ENCODE assay signal across 1 cellular context in genomic region chr22:27990879-27991278, GRCh38.
A peak's percentile ranks its signal among the peaks of the same experiment; 100 is the strongest.
TF ChIP-seq lines count a peak whose summit lies in the region.

No MANE protein-coding gene starts in this region.

TF ChIP-seq in HepG2, 621 proteins besides CTCF, POLR2A, EP300 and RAD21 (continued from another document):
- TF ChIP-seq, protein P1, sequence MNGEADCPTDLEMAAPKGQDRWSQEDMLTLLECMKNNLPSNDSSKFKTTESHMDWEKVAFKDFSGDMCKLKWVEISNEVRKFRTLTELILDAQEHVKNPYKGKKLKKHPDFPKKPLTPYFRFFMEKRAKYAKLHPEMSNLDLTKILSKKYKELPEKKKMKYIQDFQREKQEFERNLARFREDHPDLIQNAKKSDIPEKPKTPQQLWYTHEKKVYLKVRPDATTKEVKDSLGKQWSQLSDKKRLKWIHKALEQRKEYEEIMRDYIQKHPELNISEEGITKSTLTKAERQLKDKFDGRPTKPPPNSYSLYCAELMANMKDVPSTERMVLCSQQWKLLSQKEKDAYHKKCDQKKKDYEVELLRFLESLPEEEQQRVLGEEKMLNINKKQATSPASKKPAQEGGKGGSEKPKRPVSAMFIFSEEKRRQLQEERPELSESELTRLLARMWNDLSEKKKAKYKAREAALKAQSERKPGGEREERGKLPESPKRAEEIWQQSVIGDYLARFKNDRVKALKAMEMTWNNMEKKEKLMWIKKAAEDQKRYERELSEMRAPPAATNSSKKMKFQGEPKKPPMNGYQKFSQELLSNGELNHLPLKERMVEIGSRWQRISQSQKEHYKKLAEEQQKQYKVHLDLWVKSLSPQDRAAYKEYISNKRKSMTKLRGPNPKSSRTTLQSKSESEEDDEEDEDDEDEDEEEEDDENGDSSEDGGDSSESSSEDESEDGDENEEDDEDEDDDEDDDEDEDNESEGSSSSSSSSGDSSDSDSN (CRISPR knock-in tag; IDR thresholded peaks at IDR 0.05) = peak; percentile 61
- TF ChIP-seq MAFF (IDR thresholded peaks at IDR 0.05; ENCODE audit: low read depth, low read length) (peak; percentile 3; the same call in 1 of the 2 replicates), RBM22 (optimal IDR thresholded peaks at IDR 0.05; ENCODE audit: low read length) (peak; percentile 45), PHF8 (CRISPR knock-in tag; IDR thresholded peaks at IDR 0.05) (0 out of 2 replicates have a peak, but pooled peaks have one; percentile 24), AHR (CRISPR knock-in tag; IDR thresholded peaks at IDR 0.05) (0 out of 2 replicates have a peak, but pooled peaks have one; percentile 17), ZNF607 (CRISPR knock-in tag; IDR thresholded peaks at IDR 0.05; ENCODE audit: borderline replicate concordance) (no peak), ZNF550 (CRISPR knock-in tag; IDR thresholded peaks at IDR 0.05; ENCODE audit: borderline replicate concordance) (no peak), ZC3H13 (CRISPR knock-in tag; IDR thresholded peaks at IDR 0.05) (no peak), TEF (CRISPR knock-in tag; IDR thresholded peaks at IDR 0.05) (peak; percentile 50; the same call in 1 of the 2 replicates), ZBTB38 (CRISPR knock-in tag; IDR thresholded peaks at IDR 0.05) (peak; percentile 95), CEBPG (CRISPR knock-in tag; IDR thresholded peaks at IDR 0.05) (peak; percentile 41; the same call in 1 of the 2 replicates), MEF2D (CRISPR knock-in tag; IDR thresholded peaks at IDR 0.05) (no peak), ZC3H4 (CRISPR knock-in tag; IDR thresholded peaks at IDR 0.05; ENCODE audit: borderline replicate concordance) (no peak), CCAR2 (optimal IDR thresholded peaks at IDR 0.05; ENCODE audit: low read depth, low read length) (no peak), ETS1 (CRISPR knock-in tag; IDR thresholded peaks at IDR 0.05) (no peak), ZMYM4 (CRISPR knock-in tag; IDR thresholded peaks at IDR 0.05) (0 out of 2 replicates have a peak, but pooled peaks have one; percentile 17), SMC3 (IDR thresholded peaks at IDR 0.05; ENCODE audit: low read length) (peak; percentile 34; the same call in 1 of the 2 replicates), RXRB (CRISPR knock-in tag; IDR thresholded peaks at IDR 0.05; ENCODE audit: borderline replicate concordance) (no peak), ZNF687 (CRISPR knock-in tag; IDR thresholded peaks at IDR 0.05) (peak; percentile 73), HOXA3 (CRISPR knock-in tag; IDR thresholded peaks at IDR 0.05) (peak; percentile 22; the same call in 1 of the 2 replicates), TBP (CRISPR knock-in tag; IDR thresholded peaks at IDR 0.05) (no peak)
- TF ChIP-seq, protein P2, sequence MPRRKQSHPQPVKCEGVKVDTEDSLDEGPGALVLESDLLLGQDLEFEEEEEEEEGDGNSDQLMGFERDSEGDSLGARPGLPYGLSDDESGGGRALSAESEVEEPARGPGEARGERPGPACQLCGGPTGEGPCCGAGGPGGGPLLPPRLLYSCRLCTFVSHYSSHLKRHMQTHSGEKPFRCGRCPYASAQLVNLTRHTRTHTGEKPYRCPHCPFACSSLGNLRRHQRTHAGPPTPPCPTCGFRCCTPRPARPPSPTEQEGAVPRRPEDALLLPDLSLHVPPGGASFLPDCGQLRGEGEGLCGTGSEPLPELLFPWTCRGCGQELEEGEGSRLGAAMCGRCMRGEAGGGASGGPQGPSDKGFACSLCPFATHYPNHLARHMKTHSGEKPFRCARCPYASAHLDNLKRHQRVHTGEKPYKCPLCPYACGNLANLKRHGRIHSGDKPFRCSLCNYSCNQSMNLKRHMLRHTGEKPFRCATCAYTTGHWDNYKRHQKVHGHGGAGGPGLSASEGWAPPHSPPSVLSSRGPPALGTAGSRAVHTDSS (CRISPR knock-in tag; conservative IDR thresholded peaks at IDR 0.05) = no peak
- TF ChIP-seq, protein P3, sequence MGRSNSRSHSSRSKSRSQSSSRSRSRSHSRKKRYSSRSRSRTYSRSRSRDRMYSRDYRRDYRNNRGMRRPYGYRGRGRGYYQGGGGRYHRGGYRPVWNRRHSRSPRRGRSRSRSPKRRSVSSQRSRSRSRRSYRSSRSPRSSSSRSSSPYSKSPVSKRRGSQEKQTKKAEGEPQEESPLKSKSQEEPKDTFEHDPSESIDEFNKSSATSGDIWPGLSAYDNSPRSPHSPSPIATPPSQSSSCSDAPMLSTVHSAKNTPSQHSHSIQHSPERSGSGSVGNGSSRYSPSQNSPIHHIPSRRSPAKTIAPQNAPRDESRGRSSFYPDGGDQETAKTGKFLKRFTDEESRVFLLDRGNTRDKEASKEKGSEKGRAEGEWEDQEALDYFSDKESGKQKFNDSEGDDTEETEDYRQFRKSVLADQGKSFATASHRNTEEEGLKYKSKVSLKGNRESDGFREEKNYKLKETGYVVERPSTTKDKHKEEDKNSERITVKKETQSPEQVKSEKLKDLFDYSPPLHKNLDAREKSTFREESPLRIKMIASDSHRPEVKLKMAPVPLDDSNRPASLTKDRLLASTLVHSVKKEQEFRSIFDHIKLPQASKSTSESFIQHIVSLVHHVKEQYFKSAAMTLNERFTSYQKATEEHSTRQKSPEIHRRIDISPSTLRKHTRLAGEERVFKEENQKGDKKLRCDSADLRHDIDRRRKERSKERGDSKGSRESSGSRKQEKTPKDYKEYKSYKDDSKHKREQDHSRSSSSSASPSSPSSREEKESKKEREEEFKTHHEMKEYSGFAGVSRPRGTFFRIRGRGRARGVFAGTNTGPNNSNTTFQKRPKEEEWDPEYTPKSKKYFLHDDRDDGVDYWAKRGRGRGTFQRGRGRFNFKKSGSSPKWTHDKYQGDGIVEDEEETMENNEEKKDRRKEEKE (IDR thresholded peaks at IDR 0.05) = no peak
- TF ChIP-seq, protein P4, sequence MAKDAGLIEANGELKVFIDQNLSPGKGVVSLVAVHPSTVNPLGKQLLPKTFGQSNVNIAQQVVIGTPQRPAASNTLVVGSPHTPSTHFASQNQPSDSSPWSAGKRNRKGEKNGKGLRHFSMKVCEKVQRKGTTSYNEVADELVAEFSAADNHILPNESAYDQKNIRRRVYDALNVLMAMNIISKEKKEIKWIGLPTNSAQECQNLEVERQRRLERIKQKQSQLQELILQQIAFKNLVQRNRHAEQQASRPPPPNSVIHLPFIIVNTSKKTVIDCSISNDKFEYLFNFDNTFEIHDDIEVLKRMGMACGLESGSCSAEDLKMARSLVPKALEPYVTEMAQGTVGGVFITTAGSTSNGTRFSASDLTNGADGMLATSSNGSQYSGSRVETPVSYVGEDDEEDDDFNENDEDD (CRISPR knock-in tag; IDR thresholded peaks at IDR 0.05; ENCODE audit: borderline replicate concordance) = peak; percentile 17; the same call in 1 of the 2 replicates
- TF ChIP-seq, protein P5, sequence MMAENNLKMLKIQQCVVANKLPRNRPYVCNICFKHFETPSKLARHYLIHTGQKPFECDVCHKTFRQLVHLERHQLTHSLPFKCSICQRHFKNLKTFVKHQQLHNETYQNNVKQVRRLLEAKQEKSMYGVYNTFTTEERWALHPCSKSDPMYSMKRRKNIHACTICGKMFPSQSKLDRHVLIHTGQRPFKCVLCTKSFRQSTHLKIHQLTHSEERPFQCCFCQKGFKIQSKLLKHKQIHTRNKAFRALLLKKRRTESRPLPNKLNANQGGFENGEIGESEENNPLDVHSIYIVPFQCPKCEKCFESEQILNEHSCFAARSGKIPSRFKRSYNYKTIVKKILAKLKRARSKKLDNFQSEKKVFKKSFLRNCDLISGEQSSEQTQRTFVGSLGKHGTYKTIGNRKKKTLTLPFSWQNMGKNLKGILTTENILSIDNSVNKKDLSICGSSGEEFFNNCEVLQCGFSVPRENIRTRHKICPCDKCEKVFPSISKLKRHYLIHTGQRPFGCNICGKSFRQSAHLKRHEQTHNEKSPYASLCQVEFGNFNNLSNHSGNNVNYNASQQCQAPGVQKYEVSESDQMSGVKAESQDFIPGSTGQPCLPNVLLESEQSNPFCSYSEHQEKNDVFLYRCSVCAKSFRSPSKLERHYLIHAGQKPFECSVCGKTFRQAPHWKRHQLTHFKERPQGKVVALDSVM (CRISPR knock-in tag; IDR thresholded peaks at IDR 0.05) = peak; percentile 75
- TF ChIP-seq, protein P6, sequence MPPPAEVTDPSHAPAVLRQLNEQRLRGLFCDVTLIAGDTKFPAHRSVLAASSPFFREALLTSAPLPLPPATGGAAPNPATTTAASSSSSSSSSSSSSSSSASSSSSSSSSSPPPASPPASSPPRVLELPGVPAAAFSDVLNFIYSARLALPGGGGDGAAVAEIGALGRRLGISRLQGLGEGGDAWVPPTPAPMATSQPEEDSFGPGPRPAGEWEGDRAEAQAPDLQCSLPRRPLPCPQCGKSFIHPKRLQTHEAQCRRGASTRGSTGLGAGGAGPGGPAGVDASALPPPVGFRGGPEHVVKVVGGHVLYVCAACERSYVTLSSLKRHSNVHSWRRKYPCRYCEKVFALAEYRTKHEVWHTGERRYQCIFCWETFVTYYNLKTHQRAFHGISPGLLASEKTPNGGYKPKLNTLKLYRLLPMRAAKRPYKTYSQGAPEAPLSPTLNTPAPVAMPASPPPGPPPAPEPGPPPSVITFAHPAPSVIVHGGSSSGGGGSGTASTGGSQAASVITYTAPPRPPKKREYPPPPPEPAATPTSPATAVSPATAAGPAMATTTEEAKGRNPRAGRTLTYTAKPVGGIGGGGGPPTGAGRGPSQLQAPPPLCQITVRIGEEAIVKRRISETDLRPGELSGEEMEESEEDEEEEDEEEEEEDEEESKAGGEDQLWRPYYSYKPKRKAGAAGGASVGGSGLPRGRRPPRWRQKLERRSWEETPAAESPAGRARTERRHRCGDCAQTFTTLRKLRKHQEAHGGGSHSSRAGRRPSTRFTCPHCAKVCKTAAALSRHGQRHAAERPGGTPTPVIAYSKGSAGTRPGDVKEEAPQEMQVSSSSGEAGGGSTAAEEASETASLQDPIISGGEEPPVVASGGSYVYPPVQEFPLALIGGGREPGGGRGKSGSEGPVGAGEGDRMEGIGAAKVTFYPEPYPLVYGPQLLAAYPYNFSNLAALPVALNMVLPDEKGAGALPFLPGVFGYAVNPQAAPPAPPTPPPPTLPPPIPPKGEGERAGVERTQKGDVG (CRISPR knock-in tag; IDR thresholded peaks at IDR 0.05; ENCODE audit: borderline replicate concordance) = peak; percentile 65; the same call in 1 of the 2 replicates
TF ChIP-seq in HepG2: peak in this region for 25.
